ENCODE assay signal across 13 cellular contexts in genomic region chr10:64033710-64034109, GRCh38.
"Had no signal": no experiment of that assay in that cellular context is flagged by ENCODE, and none has a peak within 500 bp of the region (broad histone marks: within the 10 kb centered on the region; RNA-seq: fewer than 3 reads in every experiment).

No MANE protein-coding gene starts in this region.

- H3K4me1 ChIP-seq: gastrocnemius medialis had no signal

- H3K27ac ChIP-seq: colonic mucosa, gastrocnemius medialis, left lung had no signal

- H3K36me3 ChIP-seq: colonic mucosa, gastrocnemius medialis, left lung had no signal

- DNase-seq: activated CD4-positive, alpha-beta T cell treated with anti-CD3 and anti-CD28 coated beads, Interleukin-2, amount 10 ng/mL, durations not matched to agents 7 days and 5 days; activated CD8-positive, alpha-beta memory T cell treated with anti-CD3 and anti-CD28 coated beads, Interleukin-2, amount 50 U/mL, for 4 hours; activated naive CD4-positive, alpha-beta T cell treated with anti-CD3 and anti-CD28 coated beads for 36 hours; activated T-cell treated with anti-CD3 and anti-CD28 coated beads, Interleukin-2, amount 50 U/mL, for 4 hours; anterior cingulate cortex; colonic mucosa; gastrocnemius medialis; head of caudate nucleus; left lung; retina; stimulated activated naive B cell treated with anti-CD40 and anti-IgM and Interleukin-4, amounts not matched to agents 10 μg/mL and 1 μg/mL and 100 μg/mL, for 72 hours; T-helper 9 cell had no signal

- H3K4me3 ChIP-seq: colonic mucosa, gastrocnemius medialis, left lung had no signal

- H3K27me3 ChIP-seq: colonic mucosa had no signal

- H3K9me3 ChIP-seq: colonic mucosa, gastrocnemius medialis, left lung had no signal

- ATAC-seq: activated CD4-positive, CD25-positive, alpha-beta regulatory T cell treated with anti-CD3 and anti-CD28 coated beads, Interleukin-2, amount 50 U/mL, for 24 hours; activated T-cell treated with anti-CD3 and anti-CD28 coated beads, Interleukin-2, amount 50 U/mL, for 4 hours; gastrocnemius medialis; left lung; stimulated activated naive B cell treated with anti-CD40 and anti-IgM and Interleukin-4, amounts not matched to agents 10 μg/mL and 1 μg/mL and 100 μg/mL, for 72 hours had no signal
